In genomic region chr10:31157125-31157983, GRCh38 we compare ENCODE assay signal across 9 cellular contexts.
DNase-seq lines count a peak whose midpoint lies in the region; TF ChIP-seq lines count a peak whose summit lies in the region.
"Had no signal": no experiment of that assay in that cellular context is flagged by ENCODE, and none has a peak within 500 bp of the region (broad histone marks: within the 10 kb centered on the region; RNA-seq: fewer than 3 reads in every experiment).

No MANE protein-coding gene starts in this region.

- H3K9me3 Mint-ChIP-seq in HFFc6: peaks cover 9% of the 10 kb centered on the region
- H3K9me3 Mint-ChIP-seq in Calu3 (ENCODE audit: low read depth, unreplicated experiment): peaks cover 2% of the 10 kb centered on the region

- H3K27me3 Mint-ChIP-seq in HFFc6 (ENCODE audit: insufficient read depth) (no peaks in the 10 kb centered on the region), Calu3 (ENCODE audit: unreplicated experiment) (no peaks in the 10 kb centered on the region)

- BruUV-seq in Calu3 (replicated peaks; lab: Mats Ljungman, UMichigan): no TSS peak

- peaks cover 14% of the 10 kb centered on the region for H3K36me3 Mint-ChIP-seq in HFFc6 (ENCODE audit: low read depth)
- H3K36me3 Mint-ChIP-seq in Calu3 (ENCODE audit: insufficient read depth, unreplicated experiment): no peaks in the 10 kb centered on the region

- POLR2A ChIA-PET in GM10248 (lab: Yijun Ruan, JAX): no interaction called here

- DNase-seq in HFFc6 (peak; percentile 79), amygdala (lab: John Stamatoyannopoulos, UW) (peak in 41 of 56 donors; percentile 7 to 74 (median 39)), inferior parietal cortex (ENCODE audit: extremely low spot score) (peak; percentile 38), superior temporal gyrus (ENCODE audit: extremely low spot score) (peak; percentile 52), Calu3 (no peak), NAMALWA (ENCODE audit: low spot score) (no peak), GM10266 (ENCODE audit: extremely low spot score) (no peak), GM10248 (ENCODE audit: extremely low spot score) (no peak)
- DNase-seq: KBM-7 had no signal

- H3K27ac Mint-ChIP-seq in HFFc6 (peak overlapping the region; percentile 87), Calu3 (ENCODE audit: unreplicated experiment) (no peak overlapping the region)

- H3K4me3 Mint-ChIP-seq in HFFc6: peak overlapping the region; percentile 56
- H3K4me3 Mint-ChIP-seq in Calu3 (ENCODE audit: low read depth, unreplicated experiment): no peak overlapping the region

- peaks cover 42% of the 10 kb centered on the region for H3K4me1 Mint-ChIP-seq in HFFc6 (ENCODE audit: low read depth)
- H3K4me1 Mint-ChIP-seq in Calu3 (ENCODE audit: low read depth, unreplicated experiment): peaks cover 8% of the 10 kb centered on the region

- intact Hi-C loops in Calu3 (cut with micrococcal nuclease; ENCODE audit: unreplicated experiment): no loop called here

- TF ChIP-seq CTCF in HFFc6 (IDR thresholded peaks at IDR 0.05) (no peak), Calu3 (IDR thresholded peaks at IDR 0.05; ENCODE audit: unreplicated experiment) (no peak), GM10266 (IDR thresholded peaks at IDR 0.05; ENCODE audit: control insufficient read depth, insufficient read depth, low read depth, missing control alignments) (no peak), GM10248 (IDR thresholded peaks at IDR 0.05; ENCODE audit: control extremely low read depth, extremely low read depth, low read depth, missing control alignments) (no peak)

- CTCF ChIA-PET in Calu3 (lab: Charles Lee) (no interaction called here), GM10248 (lab: Yijun Ruan, JAX) (interaction anchor here (1.9 kb wide), 1 partner anchor 8 kb away, joined by 4 read pairs; no protein-coding TSS in a partner anchor)

Comparison
In these comparisons a context has a peak if more than half of its experiments do, and no peak if none do; other contexts are left out.
1. DNase-seq: peak in HFFc6 (single experiment), amygdala (41 of 56), inferior parietal cortex (single experiment) and superior temporal gyrus (single experiment); none in Calu3 (single experiment), NAMALWA (single experiment), GM10266 (single experiment) and GM10248 (single experiment).